In genomic region chr4:54100607-54101189, GRCh38 we compare ENCODE assay signal across 8 cellular contexts. TPM values are rescaled to one million over a fixed set of nuclear protein-coding genes. Genes with fewer than 3 reads are reported as not detected.
A peak's percentile ranks its signal among the peaks of the same experiment; 100 is the strongest.
DNase-seq lines count a peak whose midpoint lies in the region; ATAC-seq and TF ChIP-seq lines count a peak whose summit lies in the region.

No MANE protein-coding gene starts in this region.

- no peaks in the 10 kb centered on the region for H3K9me3 ChIP-seq in CD4-positive, alpha-beta T cell (ENCODE audit: control insufficient read depth, low read length)

- TF ChIP-seq CTCF in CD4-positive, alpha-beta T cell (IDR thresholded peaks at IDR 0.05): no peak
- no peak for TF ChIP-seq CTCF in neural crest cell (conservative IDR thresholded peaks at IDR 0.05)

- H3K27ac Mint-ChIP-seq in CD4-positive, alpha-beta T cell: no peak overlapping the region
- no peak overlapping the region for H3K27ac Mint-ChIP-seq in dendritic cell treated with granulocyte-macrophage colony-stimulating factor and Interleukin-4, amounts not matched to agents 40 ng/mL and 50 ng/mL, for 4 days
- no peak overlapping the region for H3K27ac Mint-ChIP-seq in neural crest cell (ENCODE audit: unreplicated experiment)

- peaks cover 96% of the 10 kb centered on the region for H3K27me3 ChIP-seq in CD4-positive, alpha-beta T cell (ENCODE audit: control insufficient read depth, insufficient read depth, low read length)

- H3K27me3 Mint-ChIP-seq in CD4-positive, alpha-beta T cell: peaks cover 97% of the 10 kb centered on the region
- H3K27me3 Mint-ChIP-seq in dendritic cell treated with granulocyte-macrophage colony-stimulating factor and Interleukin-4, amounts not matched to agents 40 ng/mL and 50 ng/mL, for 4 days: peaks cover 95% of the 10 kb centered on the region
- peaks cover 100% of the 10 kb centered on the region for H3K27me3 Mint-ChIP-seq in neural crest cell (ENCODE audit: low read depth)

- peak overlapping the region; percentile 46 for H3K4me3 Mint-ChIP-seq in CD4-positive, alpha-beta T cell
- peak overlapping the region; percentile 66 for H3K4me3 Mint-ChIP-seq in dendritic cell treated with granulocyte-macrophage colony-stimulating factor and Interleukin-4, amounts not matched to agents 40 ng/mL and 50 ng/mL, for 4 days
- peak overlapping the region; percentile 54 for H3K4me3 Mint-ChIP-seq in neural crest cell

- ATAC-seq in CD4-positive, alpha-beta T cell (ENCODE audit: poor library complexity): peak; percentile 28
- no peak for ATAC-seq in HG03571 (IDR thresholded peaks at IDR 0.05; ENCODE audit: unreplicated experiment)
- no peak for ATAC-seq in GM18502 (IDR thresholded peaks at IDR 0.05; ENCODE audit: poor library complexity, unreplicated experiment)

- in situ Hi-C loops in ACHN (cut with HindIII; ENCODE audit: low pct_ligation_motif_present, low pct_unique_long_range_greater_than_20kb, low sequenced_read_pairs): no loop called here

- POLR2A ChIA-PET in CD4-positive, alpha-beta T cell (lab: Charles Lee): no interaction called here

- intact Hi-C loops in CD4-positive, alpha-beta T cell (cut with DNase I, micrococcal nuclease): no loop called here
- intact Hi-C loops in dendritic cell treated with granulocyte-macrophage colony-stimulating factor and Interleukin-4, amounts not matched to agents 40 ng/mL and 50 ng/mL, for 4 days (cut with micrococcal nuclease): no loop called here

- H3K27ac ChIP-seq in CD4-positive, alpha-beta T cell (ENCODE audit: low read depth, low read length): no peak overlapping the region

- peak in 1 of 10 experiments; percentile 10 for DNase-seq in CD4-positive, alpha-beta T cell
- DNase-seq in Kasumi-1 (lab: John Stamatoyannopoulos, UW) (peak; percentile 30 to 45), neural crest cell (ENCODE audit: low read depth, low spot score) (no peak), hypothalamus (lab: John Stamatoyannopoulos, UW) (no peak), ACHN (no peak)

- no peaks in the 10 kb centered on the region for H3K36me3 Mint-ChIP-seq in CD4-positive, alpha-beta T cell (ENCODE audit: low read depth)
- no peaks in the 10 kb centered on the region for H3K36me3 Mint-ChIP-seq in dendritic cell treated with granulocyte-macrophage colony-stimulating factor and Interleukin-4, amounts not matched to agents 40 ng/mL and 50 ng/mL, for 4 days (ENCODE audit: low read depth)
- H3K36me3 Mint-ChIP-seq in neural crest cell (ENCODE audit: low read depth): no peaks in the 10 kb centered on the region

- CTCF ChIA-PET in CD4-positive, alpha-beta T cell (lab: Charles Lee): no interaction called here

- H3K4me1 Mint-ChIP-seq in CD4-positive, alpha-beta T cell (ENCODE audit: low read depth): peaks cover 58% of the 10 kb centered on the region
- peaks cover 67% of the 10 kb centered on the region for H3K4me1 Mint-ChIP-seq in dendritic cell treated with granulocyte-macrophage colony-stimulating factor and Interleukin-4, amounts not matched to agents 40 ng/mL and 50 ng/mL, for 4 days (ENCODE audit: low read depth)
- peaks cover 50% of the 10 kb centered on the region for H3K4me1 Mint-ChIP-seq in neural crest cell

- H3K9me3 Mint-ChIP-seq in CD4-positive, alpha-beta T cell: no peaks in the 10 kb centered on the region
- no peaks in the 10 kb centered on the region for H3K9me3 Mint-ChIP-seq in dendritic cell treated with granulocyte-macrophage colony-stimulating factor and Interleukin-4, amounts not matched to agents 40 ng/mL and 50 ng/mL, for 4 days
- no peaks in the 10 kb centered on the region for H3K9me3 Mint-ChIP-seq in neural crest cell

RNA-seq across cellular contexts. Expression of gene GSX2, which starts 0.7 kb away (rescaled TPM):
- total RNA-seq in CD4-positive, alpha-beta T cell: not detected
- total RNA-seq in neural crest cell: not detected in 2 replicates

RNA-seq across cellular contexts. Expression of gene CHIC2, which starts 36.3 kb away (rescaled TPM):
- total RNA-seq in CD4-positive, alpha-beta T cell: 10 to 100 TPM; 53.8 to 59.2 TPM
- total RNA-seq in neural crest cell: 9.5 and 10.4 TPM in 2 replicates

Comparison
In these comparisons a context has a peak if more than half of its experiments do, and no peak if none do; other contexts are left out.
1. DNase-seq: peak in Kasumi-1 (2 of 2); none in neural crest cell (single experiment), hypothalamus (0 of 51) and ACHN (single experiment).
2. Peak in every context shown above with its lines, with median percentiles within 50 percentile points of each other: H3K4me3 Mint-ChIP-seq.